ENCODE assay signal across 19 cellular contexts in the genomic region with DNA sequence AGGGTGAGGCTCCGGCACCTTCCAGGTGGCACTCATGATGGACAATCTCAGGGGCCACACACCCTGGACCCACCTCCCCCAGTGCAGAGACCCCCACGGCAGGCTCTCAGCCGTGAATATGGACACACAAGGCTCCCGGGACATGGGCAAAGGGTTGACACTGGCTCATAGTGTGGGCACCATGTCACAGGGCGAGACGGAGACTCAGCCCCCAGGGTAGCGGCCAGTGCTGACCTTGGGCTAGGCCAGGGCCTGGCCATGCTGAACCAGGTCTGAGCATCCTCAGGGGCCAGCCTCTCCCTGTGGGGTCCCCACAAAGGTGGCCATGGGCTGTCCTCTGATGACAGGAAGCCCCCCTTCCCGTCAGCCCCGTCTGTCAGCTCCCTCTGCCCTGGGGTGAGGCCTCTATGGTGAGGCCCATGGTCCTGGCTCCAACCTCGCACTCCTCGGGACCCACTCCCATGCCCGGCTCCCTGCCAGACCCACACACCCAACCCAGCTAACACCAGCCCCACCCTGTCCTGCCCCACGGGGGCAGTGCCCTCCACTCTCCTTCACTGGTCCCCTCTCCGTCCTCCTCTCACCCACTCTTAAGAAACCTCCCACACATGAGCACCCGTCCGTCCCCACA. TPM values are rescaled to one million over a fixed set of nuclear protein-coding genes. Genes with fewer than 3 reads are reported as not detected.
DNase-seq lines count a peak whose midpoint lies in the region; ATAC-seq, FAIRE-seq and TF ChIP-seq lines count a peak whose summit lies in the region.
"Had no signal": no experiment of that assay in that cellular context is flagged by ENCODE, and none has a peak within 500 bp of the region (broad histone marks: within the 10 kb centered on the region; RNA-seq: fewer than 3 reads in every experiment).

No MANE protein-coding gene starts in this region.

- H3K36me3 Mint-ChIP-seq in activated CD8-positive, alpha-beta memory T cell treated with anti-CD3 and anti-CD28 coated beads, Interleukin-2, amount 10 ng/mL, durations not matched to agents 7 days and 5 days = no peaks in the 10 kb centered on the region
- H3K36me3 Mint-ChIP-seq: mesothelial cell of epicardium had no signal

- H2BK12ac ChIP-seq in H1 (ENCODE audit: low read depth, low read length) = peak overlapping the region; percentile 60; the same call in 1 of the 2 replicates

- H2AFZ ChIP-seq in H1 (ENCODE audit: low read length) = no peak overlapping the region
- H2AFZ ChIP-seq: GM23248 had no signal

- CTCF ChIA-PET in activated CD8-positive, alpha-beta memory T cell treated with anti-CD3 and anti-CD28 coated beads, Interleukin-2, amount 10 ng/mL, durations not matched to agents 7 days and 5 days (lab: Charles Lee) = no interaction called here
- CTCF ChIA-PET in H1 (lab: Charles Lee; ENCODE audit: partially characterized antibody) = interaction anchor here (0.7 to 1.5 kb wide), 9 partner anchors 14 to 109 kb away, joined by 3 to 5 read pairs (median 4); no protein-coding TSS in a partner anchor

- peak; percentile 12 for DNase-seq in activated CD8-positive, alpha-beta memory T cell treated with anti-CD3 and anti-CD28 coated beads, Interleukin-2, amount 50 U/mL, for 4 hours
- DNase-seq in activated CD8-positive, alpha-beta memory T cell treated with anti-CD3 and anti-CD28 coated beads, Interleukin-2, amount 10 ng/mL, durations not matched to agents 7 days and 5 days = no peak
- peak; percentile 4 for DNase-seq in BE2C
- no peak for DNase-seq in H1 (ENCODE audit: low read depth in 1 of 2, low spot score in 2 of 2)
- DNase-seq in posterior cingulate gyrus = peak in 6 of 10 donors; percentile 4 to 80 (median 36)
- DNase-seq in GM12892 (ENCODE audit: insufficient read length) = no peak
- no peak for DNase-seq in putamen (ENCODE audit: low spot score)
- DNase-seq: amniotic stem cell, NCI-H2029, SIG-M5 had no signal

- no peak overlapping the region for H3K4ac ChIP-seq in H1 (replicated peaks; ENCODE audit: insufficient read length, low read depth, low read length)

- no peak for ATAC-seq in activated CD8-positive, alpha-beta memory T cell treated with anti-CD3 and anti-CD28 coated beads, Interleukin-2, amount 10 ng/mL, durations not matched to agents 7 days and 5 days
- no peak for ATAC-seq in GM18868 (IDR thresholded peaks at IDR 0.05; ENCODE audit: unreplicated experiment)

- no peak for TF ChIP-seq EP300 in H1 (IDR thresholded peaks at IDR 0.05; ENCODE audit: borderline replicate concordance in 1 of 2, low read depth in 2 of 2, low read length in 2 of 2)

- no peak overlapping the region for H2BK15ac ChIP-seq in H1 (ENCODE audit: low read length)

- no peaks in the 10 kb centered on the region for H3K9me3 Mint-ChIP-seq in activated CD8-positive, alpha-beta memory T cell treated with anti-CD3 and anti-CD28 coated beads, Interleukin-2, amount 10 ng/mL, durations not matched to agents 7 days and 5 days (ENCODE audit: low read depth)
- H3K9me3 Mint-ChIP-seq: mesothelial cell of epicardium, nephron had no signal

- H3K9ac ChIP-seq in H1 (replicated peaks in 1 of 4; ENCODE audit: extremely low read depth in 1 of 4, low read depth in 3 of 4, low read length in 3 of 4) = no peak overlapping the region
- H3K9ac ChIP-seq: GM23248 had no signal

- no peaks in the 10 kb centered on the region for H3K9me3 ChIP-seq in BE2C
- H3K9me3 ChIP-seq in H1 (ENCODE audit: insufficient read depth in 2 of 2, low read depth in 1 of 2, low read length in 1 of 2) = no peaks in the 10 kb centered on the region
- H3K9me3 ChIP-seq: prostate gland, tibial nerve had no signal

- H2BK20ac ChIP-seq in H1 (ENCODE audit: low read length) = no peak overlapping the region

- H3K36me3 ChIP-seq in BE2C (no peaks in the 10 kb centered on the region), H1 (ENCODE audit: control insufficient read depth in 2 of 4, insufficient read depth in 4 of 4, low read length in 3 of 4) (no peaks in the 10 kb centered on the region)
- H3K36me3 ChIP-seq: prostate gland, tibial nerve had no signal

- H3K23ac ChIP-seq in H1 (ENCODE audit: insufficient read length) = no peak overlapping the region

- no peaks in the 10 kb centered on the region for H4K20me1 ChIP-seq in H1 (replicated peaks in 1 of 2; ENCODE audit: control insufficient read depth in 1 of 2, insufficient read depth in 2 of 2, low read length in 2 of 2)

- no peaks in the 10 kb centered on the region; the same call in 1 of the 2 replicates for H3K4me1 ChIP-seq in BE2C
- H3K4me1 ChIP-seq in H1 (replicated peaks in 1 of 4; ENCODE audit: control insufficient read depth in 3 of 4, insufficient read depth in 4 of 4, low read length in 3 of 4) = peaks cover 0 to 5% (median 0%) of the 10 kb centered on the region in 4 experiments; a peak in 1 of 7 replicates
- H3K4me1 ChIP-seq: prostate gland, tibial nerve had no signal

- FAIRE-seq in H1 (lab: Jason Lieb, UNC) (no peak), GM12892 (lab: Jason Lieb, UNC) (no peak)
- FAIRE-seq: D721Med had no signal

- H3K4me1 Mint-ChIP-seq in activated CD8-positive, alpha-beta memory T cell treated with anti-CD3 and anti-CD28 coated beads, Interleukin-2, amount 10 ng/mL, durations not matched to agents 7 days and 5 days = peaks cover 6% of the 10 kb centered on the region
- H3K4me1 Mint-ChIP-seq: mesothelial cell of epicardium, nephron had no signal

- no peaks in the 10 kb centered on the region for H3K23me2 ChIP-seq in H1 (ENCODE audit: low read depth, low read length)

- no peak overlapping the region for H3K4me2 ChIP-seq in H1 (ENCODE audit: insufficient read depth in 1 of 2, low read depth in 2 of 2, low read length in 2 of 2)

- H3K18ac ChIP-seq in H1 (ENCODE audit: extremely low read depth, low read length) = no peak overlapping the region

- no peak overlapping the region for H3K27ac ChIP-seq in H1 (ENCODE audit: low read depth, low read length)
- H3K27ac ChIP-seq: C4-2B, GM23248, prostate gland, tibial nerve had no signal

- intact Hi-C loops in posterior cingulate gyrus (cut with DNase I) = loop anchor here (10.0 kb wide), 3 partner anchors 130 to 760 kb away; partner anchors contain the start of genes CDC45, SEPTIN5 and UFD1

- no peak for TF ChIP-seq RAD21 in H1 (IDR thresholded peaks at IDR 0.05 in 1 of 2, conservative IDR thresholded peaks at IDR 0.05 in 1 of 2; ENCODE audit: low read depth in 2 of 2, low read length in 2 of 2)

- no peak overlapping the region for H3K4me3 Mint-ChIP-seq in activated CD8-positive, alpha-beta memory T cell treated with anti-CD3 and anti-CD28 coated beads, Interleukin-2, amount 10 ng/mL, durations not matched to agents 7 days and 5 days
- H3K4me3 Mint-ChIP-seq: mesothelial cell of epicardium, nephron had no signal

- H2BK5ac ChIP-seq in H1 (ENCODE audit: low read depth, low read length) = no peak overlapping the region

- TF ChIP-seq POLR2A in H1 (IDR thresholded peaks at IDR 0.05; ENCODE audit: control extremely low read depth in 1 of 2, low read depth in 2 of 2, low read length in 2 of 2) (no peak), GM12892 (IDR thresholded peaks at IDR 0.05; ENCODE audit: low read depth, low read length) (no peak)

- WGBS in H1 (ENCODE audit: extremely low coverage in 1 of 2, insufficient coverage in 1 of 2, insufficient read length in 1 of 2, insufficient replicate concordance in 2 of 2, low coverage in 1 of 2, low lambda C conversion rate in 2 of 2, missing lambda C conversion rate in 1 of 2), 2 experiments = 92% methylated on average over 16 of the region's 16 CpGs; no CpG with 5 or more reads in 1 of the 2 experiments

- no peak for TF ChIP-seq CTCF in BE2C (IDR thresholded peaks at IDR 0.05; ENCODE audit: low read depth, low read length)
- no peak for TF ChIP-seq CTCF in H1 (IDR thresholded peaks at IDR 0.05; ENCODE audit: control extremely low read depth in 1 of 3, insufficient read depth in 1 of 3, low read depth in 1 of 3, low read length in 3 of 3)

- no peak overlapping the region for H2BK120ac ChIP-seq in H1 (replicated peaks; ENCODE audit: low read depth, low read length)

- no peak overlapping the region for H3K56ac ChIP-seq in H1 (replicated peaks; ENCODE audit: insufficient read length, low read depth, low read length)

- no peak overlapping the region for H4K5ac ChIP-seq in H1 (ENCODE audit: insufficient read length, low read depth, low read length)

- no peaks in the 10 kb centered on the region for H3K79me2 ChIP-seq in H1 (ENCODE audit: control insufficient read depth in 1 of 2, insufficient read depth in 2 of 2, low read length in 2 of 2)

- H3K79me1 ChIP-seq in H1 (ENCODE audit: low read depth, low read length) = no peaks in the 10 kb centered on the region

- H3K4me3 ChIP-seq in BE2C (ENCODE audit: low read depth, low read length) = no peak overlapping the region
- H3K4me3 ChIP-seq in H1 (ENCODE audit: extremely low read depth in 1 of 4, insufficient read depth in 2 of 4, low read depth in 3 of 4, low read length in 4 of 4) = no peak overlapping the region
- H3K4me3 ChIP-seq: GM23248, prostate gland, tibial nerve had no signal

- no peak overlapping the region for H3K27ac Mint-ChIP-seq in activated CD8-positive, alpha-beta memory T cell treated with anti-CD3 and anti-CD28 coated beads, Interleukin-2, amount 10 ng/mL, durations not matched to agents 7 days and 5 days
- H3K27ac Mint-ChIP-seq: mesothelial cell of epicardium, nephron had no signal

- H2AK5ac ChIP-seq in H1 (ENCODE audit: low read depth, low read length) = no peak overlapping the region

- POLR2A ChIA-PET in H1 (lab: Charles Lee; ENCODE audit: partially characterized antibody) = interaction anchor here (1.5 kb wide), 1 partner anchor 46 kb away, joined by 4 read pairs; no protein-coding TSS in a partner anchor

- H3K27me3 Mint-ChIP-seq in activated CD8-positive, alpha-beta memory T cell treated with anti-CD3 and anti-CD28 coated beads, Interleukin-2, amount 10 ng/mL, durations not matched to agents 7 days and 5 days = no peaks in the 10 kb centered on the region

- H4K91ac ChIP-seq in H1 (replicated peaks; ENCODE audit: insufficient read length, low read length) = no peak overlapping the region

- H4K8ac ChIP-seq in H1 (ENCODE audit: extremely low read depth, insufficient read depth, low read length) = no peak overlapping the region

- no peak overlapping the region for H3K14ac ChIP-seq in H1 (ENCODE audit: insufficient read length)

- H3K27me3 ChIP-seq in BE2C (no peaks in the 10 kb centered on the region), H1 (replicated peaks in 1 of 4; ENCODE audit: control insufficient read depth in 3 of 4, extremely low read depth in 1 of 4, insufficient read depth in 3 of 4, low read length in 3 of 4) (no peaks in the 10 kb centered on the region)
- H3K27me3 ChIP-seq: tibial nerve had no signal

RNA-seq across cellular contexts. Expression of gene PRODH, which starts 19.0 kb away (rescaled TPM):
- total RNA-seq in activated CD8-positive, alpha-beta memory T cell treated with anti-CD3 and anti-CD28 coated beads, Interleukin-2, amount 10 ng/mL, durations not matched to agents 7 days and 5 days = 1 to 10 TPM in 1 of 2 experiments, not detected in 1; 1.0 TPM
- polyA plus RNA-seq in BE2C (2012; ENCODE audit: insufficient read depth, insufficient read length, low read depth) = 1.4 TPM
- total RNA-seq in H1 (2021; fragmentation: NEBNext Ultra II Directional; extraction: Animal tissue kit (Norgen Biotek cat#: 25700)) = 27.5 and 27.6 TPM in 2 replicates
- polyA plus RNA-seq in H1 (2011; rRNA removed) = 45.6 and 80.9 TPM in 2 replicates
- polyA plus RNA-seq in H1 (2011; cell fraction: cytosol; rRNA removed) = 79.8 TPM
- 364 TPM for polyA plus RNA-seq in H1 (2011; cell fraction: nucleus; rRNA removed)
- 28.3 to 68.7 TPM (median 53.5 TPM) in 4 replicates for polyA plus RNA-seq in H1 (2012, experiment 1 of 2)
- polyA plus RNA-seq in H1 (2012, experiment 2 of 2) = 19.4 TPM
- 7.1 TPM for polyA plus RNA-seq in H1 (2013, experiment 1 of 2)
- polyA plus RNA-seq in H1 (2013, experiment 2 of 2) = 6.3 TPM
- polyA minus RNA-seq in H1 (2011; rRNA and poly(A)+ RNA removed) = 32.0 and 33.4 TPM in 2 replicates
- polyA minus RNA-seq in H1 (2011; cell fraction: cytosol; rRNA and poly(A)+ RNA removed) = 49.8 TPM
- 99.3 TPM for polyA minus RNA-seq in H1 (2011; cell fraction: nucleus; rRNA and poly(A)+ RNA removed)
- polyA plus RNA-seq in GM12892 (2012; ENCODE audit: missing spikeins) = 0.08 TPM
- total RNA-seq: GM23248, OCI-LY7 had no signal
- polyA plus RNA-seq: GM23248 had no signal

RNA-seq across cellular contexts. Expression of gene DGCR6, which starts 48.9 kb away (rescaled TPM):
- total RNA-seq in activated CD8-positive, alpha-beta memory T cell treated with anti-CD3 and anti-CD28 coated beads, Interleukin-2, amount 10 ng/mL, durations not matched to agents 7 days and 5 days = 1 to 10 TPM in 1 of 2 experiments, under 1 TPM in 1; 0.96 to 1.1 TPM
- polyA plus RNA-seq in BE2C (2012; ENCODE audit: insufficient read depth, insufficient read length, low read depth) = 33.8 TPM
- 0.82 and 0.96 TPM in 2 replicates for total RNA-seq in H1 (2021; fragmentation: NEBNext Ultra II Directional; extraction: Animal tissue kit (Norgen Biotek cat#: 25700))
- 1.7 and 2.3 TPM in 2 replicates for polyA plus RNA-seq in H1 (2011; rRNA removed)
- polyA plus RNA-seq in H1 (2011; cell fraction: cytosol; rRNA removed) = 2.4 TPM
- 5.4 TPM for polyA plus RNA-seq in H1 (2011; cell fraction: nucleus; rRNA removed)
- polyA plus RNA-seq in H1 (2012, experiment 1 of 2) = 1.1 to 2.1 TPM (median 1.3 TPM) in 4 replicates
- 1.0 TPM for polyA plus RNA-seq in H1 (2012, experiment 2 of 2)
- 0.65 TPM for polyA plus RNA-seq in H1 (2013, experiment 1 of 2)
- polyA plus RNA-seq in H1 (2013, experiment 2 of 2) = 0.52 TPM
- 1.00 and 1.8 TPM in 2 replicates for polyA minus RNA-seq in H1 (2011; rRNA and poly(A)+ RNA removed)
- polyA minus RNA-seq in H1 (2011; cell fraction: cytosol; rRNA and poly(A)+ RNA removed) = 2.0 TPM
- polyA minus RNA-seq in H1 (2011; cell fraction: nucleus; rRNA and poly(A)+ RNA removed) = 4.7 TPM
- 0.57 TPM for polyA plus RNA-seq in GM12892 (2012; ENCODE audit: missing spikeins)

Comparison
In these comparisons a context has a peak if more than half of its experiments do, and no peak if none do; other contexts are left out.
1. DNase-seq: peak in activated CD8-positive, alpha-beta memory T cell treated with anti-CD3 and anti-CD28 coated beads, Interleukin-2, amount 50 U/mL, for 4 hours (single experiment), BE2C (single experiment) and posterior cingulate gyrus (6 of 10); none in activated CD8-positive, alpha-beta memory T cell treated with anti-CD3 and anti-CD28 coated beads, Interleukin-2, amount 10 ng/mL, durations not matched to agents 7 days and 5 days (single experiment), H1 (0 of 2), GM12892 (single experiment) and putamen (single experiment).
2. RNA of gene PRODH, which starts 19.0 kb away (total RNA-seq): 27.5 to 27.6 TPM in H1; 1.0 TPM in activated CD8-positive, alpha-beta memory T cell treated with anti-CD3 and anti-CD28 coated beads, Interleukin-2, amount 10 ng/mL, durations not matched to agents 7 days and 5 days; every median in the first group is over 10 times any median in the second.